28 cellular contexts compared by ENCODE assay signal in the genomic region with DNA sequence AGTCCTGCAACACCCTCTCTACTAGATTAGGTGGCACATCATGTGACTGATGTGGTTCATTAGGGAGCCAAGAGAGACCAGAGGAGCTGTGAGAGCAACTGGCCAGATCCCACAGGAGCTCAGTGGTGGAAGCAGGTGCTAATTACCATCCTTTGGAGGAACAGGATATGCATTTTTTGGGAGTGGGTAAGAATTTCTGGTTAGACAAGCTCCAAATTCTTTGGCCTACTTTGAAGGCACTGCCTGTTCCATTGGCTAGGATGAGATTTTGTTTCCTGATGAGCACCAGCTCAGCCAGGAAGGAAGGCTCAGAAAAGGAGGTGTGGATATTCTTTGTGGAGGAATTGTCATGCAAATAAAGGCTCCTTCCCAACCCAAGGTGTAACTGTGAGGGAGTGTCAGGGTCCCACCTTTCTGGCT.
DNase-seq lines count a peak whose midpoint lies in the region; ATAC-seq, FAIRE-seq and TF ChIP-seq lines count a peak whose summit lies in the region.
"Had no signal": no experiment of that assay in that cellular context is flagged by ENCODE, and none has a peak within 500 bp of the region (broad histone marks: within the 10 kb centered on the region; RNA-seq: fewer than 3 reads in every experiment).

No MANE protein-coding gene starts in this region.

- H3K4me2 ChIP-seq in keratinocyte (ENCODE audit: control insufficient read depth, extremely low read depth, insufficient read depth, low read depth, low read length), result no peak overlapping the region

- dilution Hi-C loops in keratinocyte (cut with MboI; ENCODE audit: extremely low pct_ligation_motif_present, low sequenced_read_pairs), result no loop called here

- H3K4me1 ChIP-seq in keratinocyte (ENCODE audit: control insufficient read depth, extremely low read depth, insufficient read depth, low read length) (peaks cover 17% of the 10 kb centered on the region), suprapubic skin (peaks cover 27% of the 10 kb centered on the region), stomach (peaks cover 0 to 10% (median 0%) of the 10 kb centered on the region in 4 donors)
- H3K4me1 ChIP-seq: sigmoid colon, SJSA1 had no signal

- TF ChIP-seq CTCF in keratinocyte (optimal IDR thresholded peaks at IDR 0.05 in 1 of 3, IDR thresholded peaks at IDR 0.05 in 1 of 3, conservative IDR thresholded peaks at IDR 0.05 in 1 of 3; ENCODE audit: extremely low read depth in 1 of 3, insufficient read depth in 2 of 3, low read length in 3 of 3) (no peak), suprapubic skin (IDR thresholded peaks at IDR 0.05) (no peak), stomach (IDR thresholded peaks at IDR 0.05) (no peak)

- H3K27ac ChIP-seq in epithelial cell of prostate, result peak overlapping the region; percentile 57
- H3K27ac ChIP-seq in keratinocyte (ENCODE audit: control insufficient read depth, insufficient read depth, low read length), result no peak overlapping the region
- peak overlapping the region; percentile 35 for H3K27ac ChIP-seq in suprapubic skin
- H3K27ac ChIP-seq in stomach, result peak overlapping the region in 1 of 5 donors; percentile 33
- H3K27ac ChIP-seq: BLaER1 treated with 17β-estradiol and CSF1 and Interleukin-3, amounts not matched to agents 10 nM and 100 nM; SJSA1 had no signal

- DNase-seq in LHCN-M2 (ENCODE audit: low read depth), result peak; percentile 42
- no peak for DNase-seq in epithelial cell of prostate (ENCODE audit: low read depth, low spot score)
- no peak for DNase-seq in keratinocyte (ENCODE audit: low read depth, low spot score)
- DNase-seq in suprapubic skin (ENCODE audit: low spot score in 2 of 2), result no peak
- DNase-seq in activated T-cell treated with anti-CD3 and anti-CD28 coated beads, Interleukin-2, amount 50 U/mL, for 1 hour, result no peak
- no peak for DNase-seq in epidermal melanocyte (ENCODE audit: insufficient read length, low spot score)
- DNase-seq in stomach, result no peak
- DNase-seq: activated B cell treated with CpG ODN at 0.5 μM for 24 hours; activated CD4-positive, alpha-beta T cell treated with anti-CD3 and anti-CD28 coated beads, Interleukin-2, amount 10 ng/mL, durations not matched to agents 7 days and 5 days; activated effector memory CD4-positive, alpha-beta T cell treated with anti-CD3 and anti-CD28 coated beads, Interleukin-2, amount 50 U/mL, for 16 hours; activated naive CD8-positive, alpha-beta T cell treated with anti-CD3 and anti-CD28 coated beads for 36 hours; anterior cingulate cortex; head of caudate nucleus; HFFc6; left ventricle myocardium superior; NCI-H1048; NCI-H2107; NCI-H446; NCI-H748 treated with DMSO at 0.1 percent for 48 hours; occipital lobe; sigmoid colon; stimulated activated CD4-positive, alpha-beta T cell treated with anti-CD3 and anti-CD28 coated beads, Interleukin-4, amount 100 ng/mL, for 4 hours; T-helper 1 cell had no signal

- no peaks in the 10 kb centered on the region for H3K9me3 ChIP-seq in keratinocyte (ENCODE audit: control insufficient read depth, low read depth, low read length)
- no peaks in the 10 kb centered on the region for H3K9me3 ChIP-seq in suprapubic skin
- no peaks in the 10 kb centered on the region for H3K9me3 ChIP-seq in stomach
- H3K9me3 ChIP-seq: sigmoid colon, SJSA1 had no signal

- H4K20me1 ChIP-seq in keratinocyte (ENCODE audit: control insufficient read depth, extremely low read depth, insufficient read depth, low read length), result no peaks in the 10 kb centered on the region
- H4K20me1 ChIP-seq: BLaER1 treated with 17β-estradiol and CSF1 and Interleukin-3, amounts not matched to agents 10 nM and 100 nM had no signal

- H3K27me3 ChIP-seq in keratinocyte (ENCODE audit: control insufficient read depth, extremely low read depth, insufficient read depth, low read length) (no peaks in the 10 kb centered on the region), suprapubic skin (no peaks in the 10 kb centered on the region), stomach (no peaks in the 10 kb centered on the region)
- H3K27me3 ChIP-seq: BLaER1 treated with 17β-estradiol and CSF1 and Interleukin-3, amounts not matched to agents 10 nM and 100 nM; sigmoid colon; SJSA1 had no signal

- no peak for ATAC-seq in GM21825 (IDR thresholded peaks at IDR 0.05; ENCODE audit: unreplicated experiment)
- ATAC-seq: natural killer cell treated with Interleukin-12 subunit alpha and Interleukin-12 subunit beta and Interleukin-15 and Interleukin-18, amount 100 ng/mL, for 72 hours had no signal

- no peak for TF ChIP-seq EP300 in suprapubic skin (IDR thresholded peaks at IDR 0.05)
- no peak for TF ChIP-seq EP300 in stomach (IDR thresholded peaks at IDR 0.05)

- H3K4me3 ChIP-seq in keratinocyte (ENCODE audit: control insufficient read depth in 2 of 3, extremely low read depth in 1 of 3, insufficient read depth in 2 of 3, low read depth in 1 of 3, low read length in 3 of 3) (no peak overlapping the region), suprapubic skin (no peak overlapping the region), stomach (no peak overlapping the region)
- H3K4me3 ChIP-seq: BLaER1 treated with 17β-estradiol and CSF1 and Interleukin-3, amounts not matched to agents 10 nM and 100 nM; sigmoid colon; SJSA1 had no signal

- H3K9ac ChIP-seq in keratinocyte (ENCODE audit: control insufficient read depth, extremely low read depth, insufficient read depth, low read length), result no peak overlapping the region
- H3K9ac ChIP-seq: BLaER1 treated with 17β-estradiol and CSF1 and Interleukin-3, amounts not matched to agents 10 nM and 100 nM had no signal

- H3K79me2 ChIP-seq in keratinocyte (ENCODE audit: control insufficient read depth, insufficient read depth, low read length), result no peaks in the 10 kb centered on the region

- no peak overlapping the region for H2AFZ ChIP-seq in keratinocyte (ENCODE audit: control insufficient read depth, low read length)

- intact Hi-C loops in stomach (cut with DNase I; ENCODE audit: low total_unique reads), result loop anchor here (10.0 kb wide), 1 partner anchor 178 kb away; no protein-coding TSS in a partner anchor

- H3K9me1 ChIP-seq in keratinocyte (ENCODE audit: control insufficient read depth, extremely low read depth, insufficient read depth, low read length), result no peaks in the 10 kb centered on the region

- peak; percentile 39 for FAIRE-seq in keratinocyte (lab: Jason Lieb, UNC)
- FAIRE-seq: bronchial epithelial cell had no signal

- H3K36me3 ChIP-seq in keratinocyte (ENCODE audit: control insufficient read depth in 2 of 2, extremely low read depth in 1 of 2, insufficient read depth in 2 of 2, low read length in 2 of 2) (no peaks in the 10 kb centered on the region), suprapubic skin (no peaks in the 10 kb centered on the region), stomach (no peaks in the 10 kb centered on the region)
- H3K36me3 ChIP-seq: sigmoid colon, SJSA1 had no signal

- TF ChIP-seq POLR2A in suprapubic skin (IDR thresholded peaks at IDR 0.05) (no peak), stomach (IDR thresholded peaks at IDR 0.05) (no peak)
